2 cellular contexts compared by ENCODE assay signal in genomic region chr12:102454808-102455760, GRCh38.
TF ChIP-seq lines count a peak whose summit lies in the region.

No MANE protein-coding gene starts in this region.

TF ChIP-seq in IMR-90, 13 proteins besides CTCF, POLR2A, EP300 and RAD21:
- peak; percentile 92 for TF ChIP-seq CEBPB (IDR thresholded peaks at IDR 0.05; ENCODE audit: low read depth, low read length)
- TF ChIP-seq SMC3 (IDR thresholded peaks at IDR 0.05; ENCODE audit: low read depth, low read length) = no peak
TF ChIP-seq in IMR-90: peak in this region for 1.

TF ChIP-seq in HepG2, 621 proteins besides CTCF, POLR2A, EP300 and RAD21:
- no peak for TF ChIP-seq ZNF263 (CRISPR knock-in tag; IDR thresholded peaks at IDR 0.05)
- TF ChIP-seq ZNF143 (CRISPR knock-in tag; IDR thresholded peaks at IDR 0.05) = no peak
- 0 out of 2 replicates have a peak, but pooled peaks have one; percentile 46 for TF ChIP-seq ZNF644 (CRISPR knock-in tag; IDR thresholded peaks at IDR 0.05; ENCODE audit: low read depth)
- TF ChIP-seq CEBPG (CRISPR knock-in tag; IDR thresholded peaks at IDR 0.05) = peak; percentile 81
- TF ChIP-seq CEBPB (IDR thresholded peaks at IDR 0.05; ENCODE audit: borderline replicate concordance, low read depth, low read length) = peak; percentile 95
- TF ChIP-seq GZF1 (CRISPR knock-in tag; IDR thresholded peaks at IDR 0.05) = no peak
- TF ChIP-seq, protein P1, sequence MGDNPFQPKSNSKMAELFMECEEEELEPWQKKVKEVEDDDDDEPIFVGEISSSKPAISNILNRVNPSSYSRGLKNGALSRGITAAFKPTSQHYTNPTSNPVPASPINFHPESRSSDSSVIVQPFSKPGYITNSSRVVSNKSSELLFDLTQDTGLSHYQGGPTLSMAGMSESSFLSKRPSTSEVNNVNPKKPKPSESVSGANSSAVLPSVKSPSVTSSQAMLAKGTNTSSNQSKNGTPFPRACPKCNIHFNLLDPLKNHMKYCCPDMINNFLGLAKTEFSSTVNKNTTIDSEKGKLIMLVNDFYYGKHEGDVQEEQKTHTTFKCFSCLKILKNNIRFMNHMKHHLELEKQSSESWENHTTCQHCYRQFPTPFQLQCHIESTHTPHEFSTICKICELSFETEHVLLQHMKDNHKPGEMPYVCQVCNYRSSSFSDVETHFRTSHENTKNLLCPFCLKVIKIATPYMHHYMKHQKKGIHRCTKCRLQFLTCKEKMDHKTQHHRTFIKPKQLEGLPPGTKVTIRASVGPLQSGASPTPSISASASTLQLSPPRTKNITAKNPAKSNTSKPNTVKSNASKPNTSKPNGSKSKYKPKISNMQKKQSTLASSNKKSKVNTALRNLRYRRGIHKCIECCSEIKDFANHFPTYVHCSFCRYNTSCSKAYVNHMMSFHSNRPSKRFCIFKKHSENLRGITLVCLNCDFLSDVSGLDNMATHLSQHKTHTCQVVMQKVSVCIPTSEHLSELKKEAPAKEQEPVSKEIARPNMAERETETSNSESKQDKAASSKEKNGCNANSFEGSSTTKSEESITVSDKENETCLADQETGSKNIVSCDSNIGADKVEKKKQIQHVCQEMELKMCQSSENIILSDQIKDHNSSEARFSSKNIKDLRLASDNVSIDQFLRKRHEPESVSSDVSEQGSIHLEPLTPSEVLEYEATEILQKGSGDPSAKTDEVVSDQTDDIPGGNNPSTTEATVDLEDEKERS (CRISPR knock-in tag; IDR thresholded peaks at IDR 0.05) = no peak
